In the genomic region with DNA sequence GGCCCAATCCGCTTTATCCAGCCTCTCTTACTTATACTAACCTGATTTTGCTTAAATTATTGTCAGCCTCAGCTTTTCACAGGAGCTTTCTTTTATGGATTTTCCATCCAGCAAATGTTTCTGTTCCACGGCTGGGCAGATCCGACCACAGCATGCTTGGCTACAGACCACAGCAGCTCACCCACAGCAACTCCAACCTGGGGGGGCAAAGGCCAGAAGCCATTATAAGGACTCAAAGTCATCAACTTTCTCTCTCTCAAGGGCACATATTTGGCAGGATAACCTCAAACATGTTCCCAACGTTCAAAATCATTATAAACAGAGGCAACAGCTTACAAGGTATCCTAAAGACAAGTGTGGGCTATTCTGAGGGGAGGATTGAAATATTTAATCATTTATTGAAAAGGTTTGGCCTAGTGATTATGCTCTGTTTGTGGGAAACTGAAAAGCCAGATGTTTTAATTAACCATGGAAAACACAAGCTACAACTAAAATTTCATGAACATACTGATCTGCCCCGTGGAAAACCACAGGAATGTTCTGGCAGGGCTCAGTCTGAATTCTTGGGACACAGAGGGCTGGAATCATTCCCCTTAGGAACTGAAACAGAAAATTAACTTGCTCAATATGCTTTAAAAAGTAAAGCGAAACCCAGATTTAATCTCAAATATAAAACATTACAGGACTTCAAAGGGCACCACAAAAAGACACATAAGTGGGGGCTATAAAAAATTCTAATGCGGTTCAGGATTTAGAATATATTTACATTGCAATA, we compare ENCODE assay signal across 10 cellular contexts.
A peak's percentile ranks its signal among the peaks of the same experiment; 100 is the strongest.
DNase-seq lines count a peak whose midpoint lies in the region; FAIRE-seq and TF ChIP-seq lines count a peak whose summit lies in the region.
"Had no signal": no experiment of that assay in that cellular context is flagged by ENCODE, and none has a peak within 500 bp of the region (broad histone marks: within the 10 kb centered on the region; RNA-seq: fewer than 3 reads in every experiment).

No MANE protein-coding gene starts in this region.

- H3K36me3 Mint-ChIP-seq in mesothelial cell of epicardium: peaks cover 26% of the 10 kb centered on the region
- H3K36me3 Mint-ChIP-seq: naive B cell had no signal

- H3K4me1 Mint-ChIP-seq in mesothelial cell of epicardium: peaks cover 40% of the 10 kb centered on the region
- H3K4me1 Mint-ChIP-seq: naive B cell had no signal

- TF ChIP-seq CTCF in mesothelial cell of epicardium (IDR thresholded peaks at IDR 0.05; ENCODE audit: unreplicated experiment): no peak

- H3K9me3 Mint-ChIP-seq in mesothelial cell of epicardium: peaks cover 3% of the 10 kb centered on the region
- H3K9me3 Mint-ChIP-seq: activated T-cell treated with anti-CD3 and anti-CD28 coated beads, Interleukin-2, amount 50 U/mL, for 4 hours had no signal

- no peaks in the 10 kb centered on the region for H3K27me3 Mint-ChIP-seq in mesothelial cell of epicardium (ENCODE audit: low read depth)
- H3K27me3 Mint-ChIP-seq: naive B cell had no signal

- H3K27ac Mint-ChIP-seq in mesothelial cell of epicardium: peak overlapping the region; percentile 96
- H3K27ac Mint-ChIP-seq: naive B cell had no signal

- FAIRE-seq in endometrium (lab: Jason Lieb, UNC) (peak; percentile 98), urothelium cell line (lab: Jason Lieb, UNC) (peak; percentile 30)

- H3K4me3 Mint-ChIP-seq in mesothelial cell of epicardium: no peak overlapping the region
- H3K4me3 Mint-ChIP-seq: activated T-cell treated with anti-CD3 and anti-CD28 coated beads, Interleukin-2, amount 50 U/mL, for 4 hours; naive B cell had no signal

- DNase-seq in NCI-H226 (peak; percentile 75), mesothelial cell of epicardium (ENCODE audit: low spot score in 2 of 2, unreplicated experiment in 2 of 2) (no peak), urothelium cell line (ENCODE audit: low spot score) (peak; percentile 83), iPS-NIHi7 (ENCODE audit: extremely low spot score) (no peak), DMS53 (lab: John Stamatoyannopoulos, UW) (no peak), AML-193 (lab: John Stamatoyannopoulos, UW) (no peak)
- DNase-seq: activated T-cell treated with anti-CD3 and anti-CD28 coated beads, Interleukin-2, amount 50 U/mL, for 4 hours; naive B cell; NCI-H1105 treated with DMSO at 0.1 percent for 48 hours had no signal

Comparison
In these comparisons a context has a peak if more than half of its experiments do, and no peak if none do; other contexts are left out.
1. DNase-seq: peak in NCI-H226 (single experiment) and urothelium cell line (single experiment); none in mesothelial cell of epicardium (0 of 2), iPS-NIHi7 (single experiment), DMS53 (single experiment) and AML-193 (0 of 2).